In the genomic region with DNA sequence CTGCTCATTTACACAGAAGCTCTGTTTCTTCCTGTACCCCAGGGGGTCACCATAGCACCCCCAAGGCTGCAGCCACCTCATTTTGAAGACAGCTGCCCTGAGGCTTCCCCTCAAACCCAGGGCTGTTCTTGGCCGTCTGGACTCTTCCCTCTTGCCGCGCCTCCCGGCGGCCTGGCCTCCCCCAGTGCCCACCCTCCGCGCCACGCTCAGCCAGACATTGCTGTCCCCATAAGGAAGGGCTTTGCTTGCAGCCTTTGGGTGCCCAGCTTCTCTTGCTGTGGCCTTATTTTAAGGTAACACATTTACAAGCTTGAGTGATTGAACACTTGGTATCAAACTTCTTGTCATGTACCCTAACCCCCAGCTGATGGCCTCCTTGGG, we compare ENCODE assay signal across 12 cellular contexts.
A peak's percentile ranks its signal among the peaks of the same experiment; 100 is the strongest.
DNase-seq lines count a peak whose midpoint lies in the region; ATAC-seq, FAIRE-seq and TF ChIP-seq lines count a peak whose summit lies in the region.
"Had no signal": no experiment of that assay in that cellular context is flagged by ENCODE, and none has a peak within 500 bp of the region (broad histone marks: within the 10 kb centered on the region; RNA-seq: fewer than 3 reads in every experiment).

No MANE protein-coding gene starts in this region.

- H3K23me2 ChIP-seq in H1 (ENCODE audit: low read depth, low read length): no peaks in the 10 kb centered on the region

- H3K4me1 Mint-ChIP-seq in neural progenitor cell: peaks cover 68% of the 10 kb centered on the region
- peaks cover 22% of the 10 kb centered on the region for H3K4me1 Mint-ChIP-seq in activated CD8-positive, alpha-beta T cell treated with anti-CD3 and anti-CD28 coated beads, Interleukin-2, amount 10 ng/mL, durations not matched to agents 7 days and 5 days (ENCODE audit: low read depth)

- H4K20me1 ChIP-seq in PC-9 (ENCODE audit: insufficient read depth) (no peaks in the 10 kb centered on the region), H1 (replicated peaks in 1 of 2; ENCODE audit: control insufficient read depth in 1 of 2, insufficient read depth in 2 of 2, low read length in 2 of 2) (no peaks in the 10 kb centered on the region), neural progenitor cell (ENCODE audit: low read depth) (no peaks in the 10 kb centered on the region)

- no peak for TF ChIP-seq EP300 in H1 (IDR thresholded peaks at IDR 0.05; ENCODE audit: borderline replicate concordance in 1 of 2, low read depth in 2 of 2, low read length in 2 of 2)
- TF ChIP-seq EP300 in upper lobe of left lung (IDR thresholded peaks at IDR 0.05): no peak

- H3K27me3 ChIP-seq in PC-9 (ENCODE audit: insufficient read depth, low read depth) (no peaks in the 10 kb centered on the region), H1 (replicated peaks in 1 of 4; ENCODE audit: control insufficient read depth in 3 of 4, extremely low read depth in 1 of 4, insufficient read depth in 3 of 4, low read length in 3 of 4) (no peaks in the 10 kb centered on the region), neural progenitor cell (no peaks in the 10 kb centered on the region), upper lobe of left lung (no peaks in the 10 kb centered on the region)

- peak overlapping the region; percentile 57 for H3K27ac Mint-ChIP-seq in neural progenitor cell
- H3K27ac Mint-ChIP-seq in activated CD8-positive, alpha-beta T cell treated with anti-CD3 and anti-CD28 coated beads, Interleukin-2, amount 10 ng/mL, durations not matched to agents 7 days and 5 days: no peak overlapping the region
- H3K27ac Mint-ChIP-seq: activated CD4-positive, alpha-beta memory T cell treated with anti-CD3 and anti-CD28 coated beads, Interleukin-2, amount 10 ng/mL, durations not matched to agents 7 days and 5 days; T-helper 1 cell treated with Interleukin-12 subunit alpha and Interleukin-12 subunit beta and Interleukin-4 antibody, amounts not matched to agents 30 μg/mL and 1 μg/mL, for 36 hours had no signal

- POLR2A ChIA-PET in PC-9 (lab: Charles Lee; ENCODE audit: unreplicated experiment) (interaction anchor here (0.6 to 1.1 kb wide), 2 partner anchors 32 to 779 kb away, joined by 3 read pairs; partner anchors contain the start of gene EPAS1), H1 (lab: Charles Lee; ENCODE audit: partially characterized antibody) (interaction anchor here (1.3 kb wide), 1 partner anchor 14 kb away, joined by 3 read pairs; no protein-coding TSS in a partner anchor)
- POLR2A ChIA-PET in activated CD8-positive, alpha-beta T cell treated with anti-CD3 and anti-CD28 coated beads, Interleukin-2, amount 10 ng/mL, durations not matched to agents 7 days and 5 days (lab: Charles Lee): interaction anchor here (0.6 kb wide), 1 partner anchor 25 kb away, joined by 3 read pairs; no protein-coding TSS in a partner anchor

- H3K36me3 Mint-ChIP-seq in neural progenitor cell: peaks cover 11% of the 10 kb centered on the region
- H3K36me3 Mint-ChIP-seq in activated CD8-positive, alpha-beta T cell treated with anti-CD3 and anti-CD28 coated beads, Interleukin-2, amount 10 ng/mL, durations not matched to agents 7 days and 5 days (ENCODE audit: low read depth): peaks cover 33% of the 10 kb centered on the region

- BruUV-seq in PC-9 (replicated peaks; lab: Mats Ljungman, UMichigan): no TSS peak

- H3K18ac ChIP-seq in H1 (ENCODE audit: extremely low read depth, low read length): peak overlapping the region; percentile 42; the same call in 1 of the 2 replicates

- H3F3A ChIP-seq in PC-9 (ENCODE audit: insufficient read depth, low read depth) (peaks cover 45% of the 10 kb centered on the region), neural progenitor cell (ENCODE audit: low read depth) (no peaks in the 10 kb centered on the region)

- H3K79me2 ChIP-seq in PC-9 (ENCODE audit: low read depth): no peaks in the 10 kb centered on the region; the same call in 1 of the 2 replicates
- H3K79me2 ChIP-seq in H1 (ENCODE audit: control insufficient read depth in 1 of 2, insufficient read depth in 2 of 2, low read length in 2 of 2): no peaks in the 10 kb centered on the region
- H3K79me2 ChIP-seq in neural progenitor cell (ENCODE audit: low read depth): no peaks in the 10 kb centered on the region

- H4K91ac ChIP-seq in H1 (replicated peaks; ENCODE audit: insufficient read length, low read length): no peak overlapping the region

- H3K4me3 ChIP-seq in PC-9 (no peak overlapping the region), H1 (ENCODE audit: extremely low read depth in 1 of 4, insufficient read depth in 2 of 4, low read depth in 3 of 4, low read length in 4 of 4) (no peak overlapping the region), neural progenitor cell (no peak overlapping the region), upper lobe of left lung (no peak overlapping the region)

- H2BK120ac ChIP-seq in H1 (replicated peaks; ENCODE audit: low read depth, low read length): no peak overlapping the region

- no peak for ATAC-seq in upper lobe of left lung (ENCODE audit: low FRiP score in 2 of 2)
- ATAC-seq in activated CD8-positive, alpha-beta T cell treated with anti-CD3 and anti-CD28 coated beads, Interleukin-2, amount 10 ng/mL, durations not matched to agents 7 days and 5 days: no peak

- peaks cover 12% of the 10 kb centered on the region for H3K27me3 Mint-ChIP-seq in neural progenitor cell (ENCODE audit: insufficient read depth, low read depth)
- H3K27me3 Mint-ChIP-seq in activated CD8-positive, alpha-beta T cell treated with anti-CD3 and anti-CD28 coated beads, Interleukin-2, amount 10 ng/mL, durations not matched to agents 7 days and 5 days (ENCODE audit: low read depth): peaks cover 3% of the 10 kb centered on the region
- H3K27me3 Mint-ChIP-seq: activated CD4-positive, alpha-beta memory T cell treated with anti-CD3 and anti-CD28 coated beads, Interleukin-2, amount 10 ng/mL, durations not matched to agents 7 days and 5 days had no signal

- H3K56ac ChIP-seq in H1 (replicated peaks; ENCODE audit: insufficient read length, low read depth, low read length): no peak overlapping the region

- CTCF ChIA-PET in PC-9 (lab: Charles Lee): no interaction called here
- CTCF ChIA-PET in H1 (lab: Charles Lee; ENCODE audit: partially characterized antibody): interaction anchor here (0.9 to 2.4 kb wide), 5 partner anchors 28 to 70 kb away, joined by 3 to 9 read pairs (median 3); no protein-coding TSS in a partner anchor
- CTCF ChIA-PET in activated CD8-positive, alpha-beta T cell treated with anti-CD3 and anti-CD28 coated beads, Interleukin-2, amount 10 ng/mL, durations not matched to agents 7 days and 5 days (lab: Charles Lee): no interaction called here

- H3K79me1 ChIP-seq in H1 (ENCODE audit: low read depth, low read length): no peaks in the 10 kb centered on the region

- peak overlapping the region; percentile 40; the same call in 1 of the 2 replicates for H2BK15ac ChIP-seq in H1 (ENCODE audit: low read length)

- no peak overlapping the region for H3K14ac ChIP-seq in H1 (ENCODE audit: insufficient read length)

- H2AFZ ChIP-seq in PC-9 (no peak overlapping the region), H1 (ENCODE audit: low read length) (no peak overlapping the region), neural progenitor cell (replicated peaks) (no peak overlapping the region)

- peak overlapping the region; percentile 66; the same call in 1 of the 2 replicates for H2BK5ac ChIP-seq in H1 (ENCODE audit: low read depth, low read length)

- no peak overlapping the region for H4K8ac ChIP-seq in H1 (ENCODE audit: extremely low read depth, insufficient read depth, low read length)

- no peak overlapping the region for H3K4ac ChIP-seq in H1 (replicated peaks; ENCODE audit: insufficient read length, low read depth, low read length)

- H3K27ac ChIP-seq in PC-9 (peak overlapping the region; percentile 94), H1 (ENCODE audit: low read depth, low read length) (no peak overlapping the region), neural progenitor cell (no peak overlapping the region), upper lobe of left lung (peak overlapping the region; percentile 69 to 95 (median 76))

- H3K4me1 ChIP-seq in PC-9 (replicated peaks; ENCODE audit: insufficient read depth): peaks cover 71% of the 10 kb centered on the region
- H3K4me1 ChIP-seq in H1 (replicated peaks in 1 of 4; ENCODE audit: control insufficient read depth in 3 of 4, insufficient read depth in 4 of 4, low read length in 3 of 4): peaks cover 0 to 34% (median 19%) of the 10 kb centered on the region in 4 experiments; a peak in 6 of 7 replicates
- H3K4me1 ChIP-seq in neural progenitor cell: peaks cover 10% of the 10 kb centered on the region
- H3K4me1 ChIP-seq in upper lobe of left lung: peaks cover 50 to 83% (median 73%) of the 10 kb centered on the region in 4 donors

- TF ChIP-seq RAD21 in H1 (IDR thresholded peaks at IDR 0.05 in 1 of 2, conservative IDR thresholded peaks at IDR 0.05 in 1 of 2; ENCODE audit: low read depth in 2 of 2, low read length in 2 of 2): no peak

- DNase-seq in PC-9 (no peak), H1 (ENCODE audit: low read depth in 1 of 2, low spot score in 2 of 2) (no peak), neural progenitor cell (ENCODE audit: low spot score) (no peak), upper lobe of left lung (no peak), DMS79 treated with DMSO at 0.1 percent for 48 hours (lab: John Stamatoyannopoulos, UW) (no peak), globus pallidus (ENCODE audit: low spot score) (no peak)
- DNase-seq in activated CD8-positive, alpha-beta T cell treated with anti-CD3 and anti-CD28 coated beads, Interleukin-2, amount 10 ng/mL, durations not matched to agents 7 days and 5 days: no peak
- DNase-seq: activated CD4-positive, alpha-beta memory T cell treated with anti-CD3 and anti-CD28 coated beads, Interleukin-2, amount 10 ng/mL, durations not matched to agents 7 days and 5 days; activated naive CD4-positive, alpha-beta T cell treated with anti-CD3 and anti-CD28 coated beads, Interleukin-2, amount 10 ng/mL, durations not matched to agents 7 days and 5 days; effector memory CD4-positive, alpha-beta T cell; stimulated activated CD4-positive, alpha-beta T cell treated with anti-CD3 and anti-CD28 coated beads, Interleukin-2, amount 100 ng/mL, for 48 hours had no signal

- 93% methylated on average over 8 of the region's 8 CpGs; no CpG with 5 or more reads in 1 of the 2 experiments for WGBS in H1 (ENCODE audit: extremely low coverage in 1 of 2, insufficient coverage in 1 of 2, insufficient read length in 1 of 2, insufficient replicate concordance in 2 of 2, low coverage in 1 of 2, low lambda C conversion rate in 2 of 2, missing lambda C conversion rate in 1 of 2), 2 experiments
- 92 to 94% methylated on average over 8 of the region's 8 CpGs for WGBS in upper lobe of left lung, 2 donors

- no peak overlapping the region for H4K5ac ChIP-seq in H1 (ENCODE audit: insufficient read length, low read depth, low read length)

- H3K23ac ChIP-seq in H1 (ENCODE audit: insufficient read length): no peak overlapping the region

- 0 out of 2 replicates have a peak overlapping the region, but pooled peaks have one; percentile 32 for H2BK12ac ChIP-seq in H1 (ENCODE audit: low read depth, low read length)

- no peak overlapping the region; the same call in 1 of the 2 replicates for H2AK5ac ChIP-seq in H1 (ENCODE audit: low read depth, low read length)

- H3K9me3 ChIP-seq in PC-9 (ENCODE audit: insufficient read depth, low read depth): no peaks in the 10 kb centered on the region
- no peaks in the 10 kb centered on the region for H3K9me3 ChIP-seq in H1 (ENCODE audit: insufficient read depth in 2 of 2, low read depth in 1 of 2, low read length in 1 of 2)
- no peaks in the 10 kb centered on the region for H3K9me3 ChIP-seq in neural progenitor cell (ENCODE audit: low read depth)
- H3K9me3 ChIP-seq in upper lobe of left lung: no peaks in the 10 kb centered on the region

- no peak for TF ChIP-seq POLR2A in H1 (IDR thresholded peaks at IDR 0.05; ENCODE audit: control extremely low read depth in 1 of 2, low read depth in 2 of 2, low read length in 2 of 2)
- TF ChIP-seq POLR2A in upper lobe of left lung (IDR thresholded peaks at IDR 0.05): no peak

- TF ChIP-seq CTCF in PC-9 (conservative IDR thresholded peaks at IDR 0.05) (no peak), H1 (IDR thresholded peaks at IDR 0.05; ENCODE audit: control extremely low read depth in 1 of 3, insufficient read depth in 1 of 3, low read depth in 1 of 3, low read length in 3 of 3) (no peak), neural progenitor cell (IDR thresholded peaks at IDR 0.05) (no peak), upper lobe of left lung (IDR thresholded peaks at IDR 0.05) (no peak)

- intact Hi-C loops in PC-9 (cut with micrococcal nuclease; ENCODE audit: unreplicated experiment): loop anchor here (1.0 to 2.0 kb wide), 2 partner anchors 33 to 89 kb away; no protein-coding TSS in a partner anchor

- H3K9ac ChIP-seq in H1 (replicated peaks in 1 of 4; ENCODE audit: extremely low read depth in 1 of 4, low read depth in 3 of 4, low read length in 3 of 4): no peak overlapping the region
- H3K9ac ChIP-seq in neural progenitor cell: no peak overlapping the region

- H3K9me3 Mint-ChIP-seq in neural progenitor cell: no peaks in the 10 kb centered on the region
- H3K9me3 Mint-ChIP-seq in activated CD8-positive, alpha-beta T cell treated with anti-CD3 and anti-CD28 coated beads, Interleukin-2, amount 10 ng/mL, durations not matched to agents 7 days and 5 days (ENCODE audit: insufficient read depth): no peaks in the 10 kb centered on the region
- H3K9me3 Mint-ChIP-seq: activated CD4-positive, alpha-beta memory T cell treated with anti-CD3 and anti-CD28 coated beads, Interleukin-2, amount 10 ng/mL, durations not matched to agents 7 days and 5 days; activated naive CD4-positive, alpha-beta T cell treated with anti-CD3 and anti-CD28 coated beads, Interleukin-2, amount 10 ng/mL, durations not matched to agents 7 days and 5 days; T-helper 1 cell treated with Interleukin-12 subunit alpha and Interleukin-12 subunit beta and Interleukin-4 antibody, amounts not matched to agents 30 μg/mL and 1 μg/mL, for 36 hours had no signal

- H3K4me3 Mint-ChIP-seq in neural progenitor cell: no peak overlapping the region
- no peak overlapping the region for H3K4me3 Mint-ChIP-seq in activated CD8-positive, alpha-beta T cell treated with anti-CD3 and anti-CD28 coated beads, Interleukin-2, amount 10 ng/mL, durations not matched to agents 7 days and 5 days
- H3K4me3 Mint-ChIP-seq: activated CD4-positive, alpha-beta memory T cell treated with anti-CD3 and anti-CD28 coated beads, Interleukin-2, amount 10 ng/mL, durations not matched to agents 7 days and 5 days; activated naive CD4-positive, alpha-beta T cell treated with anti-CD3 and anti-CD28 coated beads, Interleukin-2, amount 10 ng/mL, durations not matched to agents 7 days and 5 days; T-helper 1 cell treated with Interleukin-12 subunit alpha and Interleukin-12 subunit beta and Interleukin-4 antibody, amounts not matched to agents 30 μg/mL and 1 μg/mL, for 36 hours had no signal

- no peak overlapping the region; the same call in 1 of the 2 replicates for H2BK20ac ChIP-seq in H1 (ENCODE audit: low read length)

- H3K36me3 ChIP-seq in PC-9 (ENCODE audit: low read depth): no peaks in the 10 kb centered on the region
- no peaks in the 10 kb centered on the region for H3K36me3 ChIP-seq in H1 (ENCODE audit: control insufficient read depth in 2 of 4, insufficient read depth in 4 of 4, low read length in 3 of 4)
- no peaks in the 10 kb centered on the region for H3K36me3 ChIP-seq in neural progenitor cell
- peaks cover 0 to 12% (median 2%) of the 10 kb centered on the region in 4 donors for H3K36me3 ChIP-seq in upper lobe of left lung

- no peaks in the 10 kb centered on the region for H3K9me2 ChIP-seq in PC-9 (ENCODE audit: insufficient read depth)

- H3K4me2 ChIP-seq in PC-9: peak overlapping the region; percentile 64
- H3K4me2 ChIP-seq in H1 (ENCODE audit: insufficient read depth in 1 of 2, low read depth in 2 of 2, low read length in 2 of 2): no peak overlapping the region
- H3K4me2 ChIP-seq in neural progenitor cell: no peak overlapping the region

- no peak for FAIRE-seq in H1 (lab: Jason Lieb, UNC)

Comparison
In these comparisons a context has a peak if more than half of its experiments do, and no peak if none do; other contexts are left out.
1. H3K27ac ChIP-seq: peak in PC-9 (single experiment) and upper lobe of left lung (4 of 4); none in H1 (single experiment) and neural progenitor cell (single experiment).